ENCODE assay signal across 15 cellular contexts in the genomic region with DNA sequence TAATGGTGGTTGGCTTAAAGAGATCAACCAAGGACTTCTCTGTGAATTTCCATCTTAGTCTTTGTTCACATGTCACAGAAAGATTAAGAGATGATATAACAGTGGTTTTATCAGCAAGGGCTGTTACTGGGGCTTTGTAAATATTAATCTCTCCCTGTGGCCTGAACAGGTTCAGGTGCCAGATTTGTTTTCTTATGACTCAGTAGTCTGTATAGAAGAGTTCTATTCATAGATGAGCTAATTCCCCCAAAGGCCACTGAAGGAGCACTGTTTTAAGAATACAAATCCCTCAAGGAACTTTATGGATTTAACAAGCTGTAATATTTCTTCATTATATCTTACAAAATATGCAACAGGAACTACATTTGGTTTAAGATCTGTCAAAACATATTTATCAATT. TPM values are rescaled to one million over a fixed set of nuclear protein-coding genes. Genes with fewer than 3 reads are reported as not detected.
A peak's percentile ranks its signal among the peaks of the same experiment; 100 is the strongest.
DNase-seq lines count a peak whose midpoint lies in the region; TF ChIP-seq lines count a peak whose summit lies in the region.
"Had no signal": no experiment of that assay in that cellular context is flagged by ENCODE, and none has a peak within 500 bp of the region (broad histone marks: within the 10 kb centered on the region; RNA-seq: fewer than 3 reads in every experiment).

No MANE protein-coding gene starts in this region.

- no peak overlapping the region for H3K4me3 ChIP-seq in mesenchymal stem cell (ENCODE audit: insufficient read depth in 1 of 2, low read depth in 1 of 2, low read length in 2 of 2)

- no peaks in the 10 kb centered on the region for H3K27me3 Mint-ChIP-seq in activated CD4-positive, alpha-beta memory T cell treated with anti-CD3 and anti-CD28 coated beads, Interleukin-2, amount 10 ng/mL, durations not matched to agents 7 days and 5 days
- H3K27me3 Mint-ChIP-seq in activated CD4-positive, alpha-beta T cell treated with anti-CD3 and anti-CD28 coated beads, Interleukin-2, amount 10 ng/mL, durations not matched to agents 7 days and 5 days = no peaks in the 10 kb centered on the region
- H3K27me3 Mint-ChIP-seq: IgD-negative memory B cell had no signal

- H3K79me1 ChIP-seq in mesenchymal stem cell (replicated peaks; ENCODE audit: low read length, poor library complexity, severe bottlenecking) = peaks cover 1% of the 10 kb centered on the region

- H3K4ac ChIP-seq in mesenchymal stem cell (ENCODE audit: low read depth in 1 of 2, low read length in 2 of 2) = no peak overlapping the region

- H3K14ac ChIP-seq in mesenchymal stem cell (ENCODE audit: low read length in 2 of 2) = no peak overlapping the region

- H3K9ac ChIP-seq in mesenchymal stem cell (ENCODE audit: low read length) = no peak overlapping the region

- no peak overlapping the region for H4K8ac ChIP-seq in mesenchymal stem cell (ENCODE audit: low read length)

- H2AFZ ChIP-seq in mesenchymal stem cell (ENCODE audit: low read depth, low read length) = no peak overlapping the region

- H3K4me1 ChIP-seq in mesenchymal stem cell (ENCODE audit: control insufficient read depth, insufficient read depth, low read depth, low read length) = no peaks in the 10 kb centered on the region

- TF ChIP-seq CTCF in C4-2B (conservative IDR thresholded peaks at IDR 0.05) = peak; percentile 23

- no peaks in the 10 kb centered on the region for H3K9me3 Mint-ChIP-seq in activated CD4-positive, alpha-beta memory T cell treated with anti-CD3 and anti-CD28 coated beads, Interleukin-2, amount 10 ng/mL, durations not matched to agents 7 days and 5 days
- no peaks in the 10 kb centered on the region for H3K9me3 Mint-ChIP-seq in activated CD4-positive, alpha-beta T cell treated with anti-CD3 and anti-CD28 coated beads, Interleukin-2, amount 10 ng/mL, durations not matched to agents 7 days and 5 days
- H3K9me3 Mint-ChIP-seq: IgD-negative memory B cell had no signal

- no peak overlapping the region for H2BK5ac ChIP-seq in mesenchymal stem cell (ENCODE audit: low read depth, low read length, poor library complexity, severe bottlenecking)

- H4K91ac ChIP-seq in mesenchymal stem cell (ENCODE audit: low read length) = no peak overlapping the region

- H3K18ac ChIP-seq in mesenchymal stem cell (ENCODE audit: low read depth in 1 of 2, low read length in 2 of 2) = no peak overlapping the region

- H3K4me2 ChIP-seq in mesenchymal stem cell (ENCODE audit: low read length, poor library complexity, severe bottlenecking) = no peak overlapping the region

- CTCF ChIA-PET in activated CD4-positive, alpha-beta memory T cell treated with anti-CD3 and anti-CD28 coated beads, Interleukin-2, amount 10 ng/mL, durations not matched to agents 7 days and 5 days (lab: Charles Lee) = no interaction called here
- CTCF ChIA-PET in activated CD4-positive, alpha-beta T cell treated with anti-CD3 and anti-CD28 coated beads, Interleukin-2, amount 10 ng/mL, durations not matched to agents 7 days and 5 days (lab: Charles Lee) = interaction anchor here (0.6 kb wide), 1 partner anchor 177 kb away, joined by 5 read pairs; no protein-coding TSS in a partner anchor

- no peaks in the 10 kb centered on the region for H3K27me3 ChIP-seq in mesenchymal stem cell (ENCODE audit: control insufficient read depth in 1 of 2, insufficient read depth in 1 of 2, low read length in 2 of 2)

- H3K27ac ChIP-seq in C4-2B (no peak overlapping the region), mesenchymal stem cell (ENCODE audit: low read length, poor library complexity, severe bottlenecking) (no peak overlapping the region)

- no peaks in the 10 kb centered on the region for H3K9me3 ChIP-seq in mesenchymal stem cell (ENCODE audit: control insufficient read depth, low read length)

- DNase-seq in HCEC 1CT (peak; percentile 42), astrocyte of the hippocampus (ENCODE audit: low read depth, low spot score) (peak; percentile 7), mesenchymal stem cell (peak; percentile 21), NCI-H2227 (lab: John Stamatoyannopoulos, UW; ENCODE audit: unreplicated experiment) (no peak), NCI-H446 treated with DMSO at 0.1 percent for 48 hours (lab: John Stamatoyannopoulos, UW) (no peak)
- no peak for DNase-seq in activated CD4-positive, alpha-beta memory T cell treated with anti-CD3 and anti-CD28 coated beads, Interleukin-2, amount 10 ng/mL, durations not matched to agents 7 days and 5 days
- no peak for DNase-seq in activated CD4-positive, alpha-beta T cell treated with anti-CD3 and anti-CD28 coated beads, Interleukin-2, amount 10 ng/mL, durations not matched to agents 7 days and 5 days
- DNase-seq: activated CD4-positive, alpha-beta T cell treated with anti-CD3 and anti-CD28 coated beads, Interleukin-2, amount 50 U/mL, for 1 hour; amygdala; effector memory CD4-positive, alpha-beta T cell; islet precursor cell; stimulated activated naive CD4-positive, alpha-beta T cell treated with Interleukin-2 at 50 U/mL for 16 hours; T1000 had no signal

- POLR2A ChIA-PET in activated CD4-positive, alpha-beta memory T cell treated with anti-CD3 and anti-CD28 coated beads, Interleukin-2, amount 10 ng/mL, durations not matched to agents 7 days and 5 days (lab: Charles Lee) = no interaction called here
- POLR2A ChIA-PET in activated CD4-positive, alpha-beta T cell treated with anti-CD3 and anti-CD28 coated beads, Interleukin-2, amount 10 ng/mL, durations not matched to agents 7 days and 5 days (lab: Charles Lee) = no interaction called here

- no peak overlapping the region for H2BK120ac ChIP-seq in mesenchymal stem cell (ENCODE audit: low read depth, low read length)

- no peak overlapping the region for H2BK15ac ChIP-seq in mesenchymal stem cell (ENCODE audit: low read depth, poor library complexity, severe bottlenecking)

- peaks cover 42% of the 10 kb centered on the region for H3K36me3 Mint-ChIP-seq in activated CD4-positive, alpha-beta memory T cell treated with anti-CD3 and anti-CD28 coated beads, Interleukin-2, amount 10 ng/mL, durations not matched to agents 7 days and 5 days (ENCODE audit: low read depth)
- H3K36me3 Mint-ChIP-seq in activated CD4-positive, alpha-beta T cell treated with anti-CD3 and anti-CD28 coated beads, Interleukin-2, amount 10 ng/mL, durations not matched to agents 7 days and 5 days (ENCODE audit: low read depth) = peaks cover 34% of the 10 kb centered on the region

- no peak overlapping the region for H3K4me3 Mint-ChIP-seq in activated CD4-positive, alpha-beta memory T cell treated with anti-CD3 and anti-CD28 coated beads, Interleukin-2, amount 10 ng/mL, durations not matched to agents 7 days and 5 days
- no peak overlapping the region for H3K4me3 Mint-ChIP-seq in activated CD4-positive, alpha-beta T cell treated with anti-CD3 and anti-CD28 coated beads, Interleukin-2, amount 10 ng/mL, durations not matched to agents 7 days and 5 days
- H3K4me3 Mint-ChIP-seq: IgD-negative memory B cell had no signal

- no peak overlapping the region for H3K23ac ChIP-seq in mesenchymal stem cell (ENCODE audit: low read length in 2 of 2)

- H2AK5ac ChIP-seq in mesenchymal stem cell (ENCODE audit: low read length, severe bottlenecking) = no peak overlapping the region

- H2BK12ac ChIP-seq in mesenchymal stem cell (ENCODE audit: low read length in 2 of 2) = no peak overlapping the region

- peaks cover 6 to 81% of the 10 kb centered on the region in 2 experiments for H3K36me3 ChIP-seq in mesenchymal stem cell (ENCODE audit: control insufficient read depth in 1 of 2, insufficient read depth in 2 of 2, low read depth in 1 of 2, low read length in 2 of 2)

- H3K4me1 Mint-ChIP-seq in activated CD4-positive, alpha-beta memory T cell treated with anti-CD3 and anti-CD28 coated beads, Interleukin-2, amount 10 ng/mL, durations not matched to agents 7 days and 5 days = no peaks in the 10 kb centered on the region
- H3K4me1 Mint-ChIP-seq in activated CD4-positive, alpha-beta T cell treated with anti-CD3 and anti-CD28 coated beads, Interleukin-2, amount 10 ng/mL, durations not matched to agents 7 days and 5 days = no peaks in the 10 kb centered on the region
- H3K4me1 Mint-ChIP-seq: IgD-negative memory B cell had no signal

- H3K27ac Mint-ChIP-seq in activated CD4-positive, alpha-beta memory T cell treated with anti-CD3 and anti-CD28 coated beads, Interleukin-2, amount 10 ng/mL, durations not matched to agents 7 days and 5 days = no peak overlapping the region
- H3K27ac Mint-ChIP-seq in activated CD4-positive, alpha-beta T cell treated with anti-CD3 and anti-CD28 coated beads, Interleukin-2, amount 10 ng/mL, durations not matched to agents 7 days and 5 days = no peak overlapping the region
- H3K27ac Mint-ChIP-seq: IgD-negative memory B cell had no signal

RNA-seq across cellular contexts. Expression of a gene that starts 50.4 kb away (rescaled TPM):
- 12.3 TPM for polyA plus RNA-seq in mesenchymal stem cell (2013, experiment 1 of 2)
- polyA plus RNA-seq in mesenchymal stem cell (2013, experiment 2 of 2) = 11.9 TPM
- 10 to 100 TPM; 17.6 to 19.0 TPM for total RNA-seq in activated CD4-positive, alpha-beta memory T cell treated with anti-CD3 and anti-CD28 coated beads, Interleukin-2, amount 10 ng/mL, durations not matched to agents 7 days and 5 days
- 10 to 100 TPM; 13.8 to 14.7 TPM for total RNA-seq in activated CD4-positive, alpha-beta T cell treated with anti-CD3 and anti-CD28 coated beads, Interleukin-2, amount 10 ng/mL, durations not matched to agents 7 days and 5 days

Comparison
In these comparisons a context has a peak if more than half of its experiments do, and no peak if none do; other contexts are left out.
1. DNase-seq: peak in HCEC 1CT (single experiment), astrocyte of the hippocampus (single experiment) and mesenchymal stem cell (single experiment); none in activated CD4-positive, alpha-beta memory T cell treated with anti-CD3 and anti-CD28 coated beads, Interleukin-2, amount 10 ng/mL, durations not matched to agents 7 days and 5 days (single experiment), activated CD4-positive, alpha-beta T cell treated with anti-CD3 and anti-CD28 coated beads, Interleukin-2, amount 10 ng/mL, durations not matched to agents 7 days and 5 days (single experiment), NCI-H2227 (single experiment) and NCI-H446 treated with DMSO at 0.1 percent for 48 hours (single experiment).